Comparison of ENCODE assay signal across 8 cellular contexts in genomic region chr15:50247819-50248650, GRCh38. TPM values are rescaled to one million over a fixed set of nuclear protein-coding genes. Genes with fewer than 3 reads are reported as not detected.
A peak's percentile ranks its signal among the peaks of the same experiment; 100 is the strongest.
DNase-seq lines count a peak whose midpoint lies in the region; ATAC-seq and TF ChIP-seq lines count a peak whose summit lies in the region.

No MANE protein-coding gene starts in this region.

- no peaks in the 10 kb centered on the region for H3K4me1 Mint-ChIP-seq in Calu3 (ENCODE audit: low read depth, unreplicated experiment)

- ATAC-seq in GM21381 (IDR thresholded peaks at IDR 0.05; ENCODE audit: unreplicated experiment) = peak; percentile 100

- CTCF ChIA-PET in Calu3 (lab: Charles Lee) (no interaction called here), HEK293T (lab: Yijun Ruan, JAX) (interaction anchor here (0.8 kb wide), 1 partner anchor 100 kb away, joined by 4 read pairs; no protein-coding TSS in a partner anchor)

- H3K9me3 Mint-ChIP-seq in Calu3 (ENCODE audit: low read depth, unreplicated experiment) = no peaks in the 10 kb centered on the region

- intact Hi-C loops in Calu3 (cut with micrococcal nuclease; ENCODE audit: unreplicated experiment) = no loop called here

- 80% methylated on average over 14 of the region's 14 CpGs for WGBS in liver

- no peak overlapping the region for H3K27ac Mint-ChIP-seq in Calu3 (ENCODE audit: unreplicated experiment)

- H3K27me3 ChIP-seq in HL-60 (ENCODE audit: insufficient read depth, poor library complexity, severe bottlenecking) (no peaks in the 10 kb centered on the region), liver (ENCODE audit: control insufficient read depth in 4 of 4, insufficient read depth in 4 of 4, low read length in 3 of 4) (no peaks in the 10 kb centered on the region)

- TF ChIP-seq CTCF in HL-60 (IDR thresholded peaks at IDR 0.05; ENCODE audit: insufficient read depth, low read length) = no peak
- TF ChIP-seq CTCF in liver (IDR thresholded peaks at IDR 0.05; ENCODE audit: low read depth, low read length, missing input control) = no peak
- no peak for TF ChIP-seq CTCF in Calu3 (IDR thresholded peaks at IDR 0.05; ENCODE audit: unreplicated experiment)

- no peak overlapping the region for H3K4me3 Mint-ChIP-seq in Calu3 (ENCODE audit: low read depth, unreplicated experiment)

- H3K9ac ChIP-seq in liver (ENCODE audit: low read depth in 1 of 2, low read length in 2 of 2) = peak overlapping the region in 1 of 2 donors; percentile 37

- BruUV-seq in Calu3 (replicated peaks; lab: Mats Ljungman, UMichigan) = no TSS peak

- H3K4me1 ChIP-seq in liver (ENCODE audit: control insufficient read depth in 4 of 4, insufficient read depth in 4 of 4, low read length in 3 of 4) = peaks cover 25 to 70% (median 59%) of the 10 kb centered on the region in 4 donors

- no peaks in the 10 kb centered on the region for H3K36me3 Mint-ChIP-seq in Calu3 (ENCODE audit: insufficient read depth, unreplicated experiment)

- H3K9me3 ChIP-seq in liver (ENCODE audit: control insufficient read depth in 4 of 4, low read length in 3 of 4) = no peaks in the 10 kb centered on the region

- H3K36me3 ChIP-seq in liver (ENCODE audit: control insufficient read depth in 4 of 4, insufficient read depth in 3 of 4, low read depth in 1 of 4, low read length in 3 of 4) = no peaks in the 10 kb centered on the region

- POLR2A ChIA-PET in HEK293T (lab: Yijun Ruan, JAX) = no interaction called here

- H3K4me3 ChIP-seq in HL-60 (replicated peaks; ENCODE audit: insufficient read depth, low read length) (no peak overlapping the region), liver (ENCODE audit: low read depth in 1 of 3, low read length in 3 of 3) (no peak overlapping the region)

- H3K27ac ChIP-seq in HL-60 (replicated peaks) (peak overlapping the region; percentile 59), liver (ENCODE audit: low read depth in 1 of 2, low read length in 2 of 2) (peak overlapping the region; percentile 79 to 88)

- DNase-seq in GDM1 (lab: John Stamatoyannopoulos, UW) (peak; percentile 65), HL-60 (ENCODE audit: low read depth in 1 of 2, low spot score in 1 of 2) (peak in 1 of 2 experiments; percentile 78), Calu3 (no peak), HEK293T (ENCODE audit: extremely low spot score) (no peak), HuH-7 (ENCODE audit: low spot score) (no peak)
- peak; percentile 46 to 56 for DNase-seq in activated CD4-positive, alpha-beta T cell treated with anti-CD3 and anti-CD28 coated beads, Interleukin-2, amount 50 U/mL, for 48 hours

- H3K27me3 Mint-ChIP-seq in Calu3 (ENCODE audit: unreplicated experiment) = no peaks in the 10 kb centered on the region

- no peak for TF ChIP-seq RAD21 in liver (IDR thresholded peaks at IDR 0.05)

TF ChIP-seq in liver, 16 proteins besides CTCF, POLR2A, EP300 and RAD21 (continues in another document):
- no peak for TF ChIP-seq YY1 (IDR thresholded peaks at IDR 0.05)
- no peak for TF ChIP-seq FOXA1 (IDR thresholded peaks at IDR 0.05)
- no peak for TF ChIP-seq FOXA2 (IDR thresholded peaks at IDR 0.05)
- TF ChIP-seq JUND (IDR thresholded peaks at IDR 0.05) = no peak
- no peak for TF ChIP-seq SP1 (IDR thresholded peaks at IDR 0.05)
- no peak for TF ChIP-seq NR2F2 (IDR thresholded peaks at IDR 0.05)
- no peak for TF ChIP-seq HNF4G (IDR thresholded peaks at IDR 0.05)
- no peak for TF ChIP-seq ZBTB33 (IDR thresholded peaks at IDR 0.05)
- no peak for TF ChIP-seq ATF3 (IDR thresholded peaks at IDR 0.05)

TF ChIP-seq in HEK293T, 16 proteins besides CTCF, POLR2A, EP300 and RAD21:
- TF ChIP-seq FOXA1 (IDR thresholded peaks at IDR 0.05) (no peak), ELF4 (IDR thresholded peaks at IDR 0.05) (no peak), ARNT (IDR thresholded peaks at IDR 0.05) (no peak), TARDBP (IDR thresholded peaks at IDR 0.05) (no peak), HDGF (IDR thresholded peaks at IDR 0.05; ENCODE audit: borderline replicate concordance) (no peak), SUZ12 (IDR thresholded peaks at IDR 0.05) (no peak), ZNF384 (IDR thresholded peaks at IDR 0.05) (no peak), PKNOX1 (IDR thresholded peaks at IDR 0.05) (no peak)

RNA-seq across cellular contexts. Expression of gene HDC, which starts 17.5 kb away (rescaled TPM):
- total RNA-seq in liver (1 to 10 TPM in 1 of 2 donors, under 1 TPM in 1; 0.42 to 3.0 TPM), Calu3 (2022) (not detected in 2 replicates)
- 1 to 10 TPM in 1 of 2 donors, under 1 TPM in 1; 0.07 to 1.1 TPM for polyA plus RNA-seq in liver

Comparison
In these comparisons a context has a peak if more than half of its experiments do, and no peak if none do; other contexts are left out.
1. DNase-seq: peak in GDM1 (single experiment) and activated CD4-positive, alpha-beta T cell treated with anti-CD3 and anti-CD28 coated beads, Interleukin-2, amount 50 U/mL, for 48 hours (2 of 2); none in Calu3 (single experiment), HEK293T (single experiment) and HuH-7 (single experiment).